In the genomic region with DNA sequence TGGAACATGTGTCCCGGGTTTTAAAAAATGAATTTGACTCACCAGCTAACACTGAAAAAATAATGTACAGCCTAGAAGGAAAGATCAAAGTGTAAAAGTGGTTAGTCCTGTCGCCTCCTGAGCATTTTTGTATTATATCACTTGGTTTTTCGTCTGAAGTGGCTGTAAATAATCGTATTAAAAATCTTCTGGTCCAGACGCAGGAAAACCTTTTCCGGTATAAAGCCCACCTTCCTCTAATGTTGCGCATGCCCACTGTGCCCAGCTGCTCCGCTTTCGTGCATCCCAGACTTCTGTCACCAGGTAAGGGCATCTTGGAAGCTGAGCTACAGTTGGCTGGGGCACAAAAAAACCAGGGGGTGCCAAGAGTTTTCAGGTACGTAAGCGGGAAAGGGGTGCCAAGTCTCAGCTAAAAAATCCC, we compare ENCODE assay signal across 8 cellular contexts. TPM values are rescaled to one million over a fixed set of nuclear protein-coding genes. Genes with fewer than 3 reads are reported as not detected.
DNase-seq lines count a peak whose midpoint lies in the region; ATAC-seq and TF ChIP-seq lines count a peak whose summit lies in the region.

No MANE protein-coding gene starts in this region.

- peak overlapping the region; percentile 86 for H3K4me3 ChIP-seq in ACC112 (ENCODE audit: low read depth, low read length)

- TF ChIP-seq CTCF in GM13977 (IDR thresholded peaks at IDR 0.05; ENCODE audit: extremely low read depth, insufficient read depth, missing control alignments) = no peak

- peaks cover 38% of the 10 kb centered on the region for H3K4me1 Mint-ChIP-seq in T-helper 1 cell treated with Interleukin-12 subunit alpha and Interleukin-12 subunit beta and Interleukin-4 antibody, amounts not matched to agents 30 μg/mL and 1 μg/mL, for 36 hours (ENCODE audit: low read depth)

- peak; percentile 22 for ATAC-seq in HG02943 (IDR thresholded peaks at IDR 0.05; ENCODE audit: low read depth, unreplicated experiment)
- peak; percentile 53 for ATAC-seq in left lobe of liver

- peaks cover 32% of the 10 kb centered on the region for H3K79me2 ChIP-seq in ACC112 (ENCODE audit: control insufficient read depth, insufficient read depth, low read length, unreplicated experiment)

- H2AFZ ChIP-seq in ACC112 (ENCODE audit: low read length, unreplicated experiment) = peak overlapping the region; percentile 99

- H3K4me1 ChIP-seq in ACC112 (ENCODE audit: control insufficient read depth, insufficient read depth, low read length, unreplicated experiment) = peaks cover 18% of the 10 kb centered on the region

- H3K27ac ChIP-seq in ACC112 (ENCODE audit: low read depth, low read length) = peak overlapping the region; percentile 92

- peak overlapping the region; percentile 99 for H3K27ac Mint-ChIP-seq in T-helper 1 cell treated with Interleukin-12 subunit alpha and Interleukin-12 subunit beta and Interleukin-4 antibody, amounts not matched to agents 30 μg/mL and 1 μg/mL, for 36 hours

- H3K27me3 Mint-ChIP-seq in T-helper 1 cell treated with Interleukin-12 subunit alpha and Interleukin-12 subunit beta and Interleukin-4 antibody, amounts not matched to agents 30 μg/mL and 1 μg/mL, for 36 hours (ENCODE audit: low read depth) = no peaks in the 10 kb centered on the region

- in situ Hi-C loops in GM13977 (cut with MboI; ENCODE audit: low pct_unique_long_range_greater_than_20kb, low sequenced_read_pairs, unreplicated experiment) = no loop called here

- H3K27me3 ChIP-seq in ACC112 (ENCODE audit: insufficient read depth, low read length) = no peaks in the 10 kb centered on the region

- peak overlapping the region; percentile 96 for H3K4me3 Mint-ChIP-seq in T-helper 1 cell treated with Interleukin-12 subunit alpha and Interleukin-12 subunit beta and Interleukin-4 antibody, amounts not matched to agents 30 μg/mL and 1 μg/mL, for 36 hours

- H3K36me3 Mint-ChIP-seq in T-helper 1 cell treated with Interleukin-12 subunit alpha and Interleukin-12 subunit beta and Interleukin-4 antibody, amounts not matched to agents 30 μg/mL and 1 μg/mL, for 36 hours (ENCODE audit: low read depth) = peaks cover 19% of the 10 kb centered on the region

- no peaks in the 10 kb centered on the region for H3K9me3 Mint-ChIP-seq in T-helper 1 cell treated with Interleukin-12 subunit alpha and Interleukin-12 subunit beta and Interleukin-4 antibody, amounts not matched to agents 30 μg/mL and 1 μg/mL, for 36 hours

- peak; percentile 49 for DNase-seq in GM13977 (ENCODE audit: low spot score)
- peak; percentile 90 for DNase-seq in NCI-H1694 treated with DMSO at 0.1 percent for 48 hours (lab: John Stamatoyannopoulos, UW)
- peak; percentile 72 to 85 for DNase-seq in dermis microvascular lymphatic vessel endothelial cell (ENCODE audit: low read depth in 2 of 2)
- DNase-seq in left lobe of liver (ENCODE audit: low spot score) = peak; percentile 79
- peak; percentile 36 to 57 for DNase-seq in stimulated activated CD8-positive, alpha-beta memory T cell treated with anti-CD3 and anti-CD28 coated beads, Interleukin-15, amount 100 ng/mL, for 48 hours (ENCODE audit: low read depth in 2 of 2)

- H3K36me3 ChIP-seq in ACC112 (ENCODE audit: insufficient read depth, low read length) = peaks cover 30% of the 10 kb centered on the region

RNA-seq across cellular contexts. Expression of a gene that starts 0.7 kb away (rescaled TPM):
- total RNA-seq in dermis microvascular lymphatic vessel endothelial cell (17.2 and 18.3 TPM in 2 replicates), left lobe of liver (5.7 TPM)

RNA-seq across cellular contexts. Expression of a gene that starts 3.2 kb away (rescaled TPM):
- total RNA-seq in dermis microvascular lymphatic vessel endothelial cell = 1.7 and 2.0 TPM in 2 replicates
- total RNA-seq in left lobe of liver = 1.6 TPM

RNA-seq across cellular contexts. Expression of a gene that starts 7.7 kb away (rescaled TPM):
- total RNA-seq in dermis microvascular lymphatic vessel endothelial cell (34.3 and 103 TPM in 2 replicates), left lobe of liver (3.1 TPM)

RNA-seq across cellular contexts. Expression of a gene that starts 40.1 kb away (rescaled TPM):
- total RNA-seq in dermis microvascular lymphatic vessel endothelial cell (under 0.01 TPM in 1 of 2 replicates, not detected in the other), left lobe of liver (not detected)

RNA-seq across cellular contexts. Expression of a gene that starts 40.2 kb away (rescaled TPM):
- total RNA-seq in dermis microvascular lymphatic vessel endothelial cell = 0.76 and 3.1 TPM in 2 replicates
- 0.35 TPM for total RNA-seq in left lobe of liver

Comparison
In these comparisons a context has a peak if more than half of its experiments do, and no peak if none do; other contexts are left out.
1. Peak in every context shown above with its lines: DNase-seq, ATAC-seq, H3K4me3 ChIP-seq and H3K27ac ChIP-seq.